ENCODE assay signal across 9 cellular contexts in the genomic region with DNA sequence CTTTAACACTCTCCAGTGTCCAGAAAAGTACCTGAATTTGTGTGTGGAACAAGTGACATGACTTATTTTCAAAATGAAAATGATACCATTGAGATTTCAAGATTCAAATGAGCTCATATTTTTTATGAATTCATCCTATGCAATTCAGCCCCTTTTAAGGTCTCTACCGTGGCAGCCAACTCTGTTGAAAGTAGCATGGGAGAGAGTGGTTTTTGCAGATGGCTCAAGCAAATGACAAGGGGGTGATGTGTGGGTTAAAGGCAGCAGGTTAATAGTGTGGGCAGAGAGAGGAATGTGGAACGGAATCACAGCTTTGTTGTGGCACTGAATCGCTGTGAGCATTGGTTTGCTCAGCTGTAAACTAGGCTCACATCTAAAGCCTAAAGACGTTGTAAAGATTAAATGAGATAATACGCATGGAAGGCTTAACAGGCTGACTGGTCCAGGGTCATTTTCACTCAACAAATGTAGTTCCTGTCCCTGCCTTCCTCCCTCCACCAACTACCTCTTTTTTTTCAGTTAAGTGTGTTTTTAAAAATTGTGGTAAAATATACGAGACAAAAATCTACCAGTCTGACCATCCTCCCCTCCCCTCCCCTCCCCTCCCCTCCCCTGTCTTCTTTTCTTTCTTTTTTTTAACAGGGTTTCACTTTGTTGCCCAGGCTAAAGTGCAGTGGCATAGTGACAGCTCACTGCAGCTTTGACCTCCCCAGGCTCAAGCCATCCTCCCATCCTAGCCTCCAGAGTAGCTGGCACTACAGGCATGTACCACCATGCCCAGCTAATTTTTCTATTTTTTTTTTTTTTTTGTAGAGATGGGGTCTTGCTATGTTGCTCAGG.
DNase-seq lines count a peak whose midpoint lies in the region; ATAC-seq and TF ChIP-seq lines count a peak whose summit lies in the region.
"Had no signal": no experiment of that assay in that cellular context is flagged by ENCODE, and none has a peak within 500 bp of the region (broad histone marks: within the 10 kb centered on the region; RNA-seq: fewer than 3 reads in every experiment).

No MANE protein-coding gene starts in this region.

- H3K9ac ChIP-seq in SU-DHL-6 (ENCODE audit: low read length) = peak overlapping the region; percentile 43

- intact Hi-C loops in thyroid gland (cut with DNase I) = no loop called here
- intact Hi-C loops in body of pancreas (cut with DNase I) = no loop called here

- TF ChIP-seq POLR2A in thyroid gland (IDR thresholded peaks at IDR 0.05) (no peak), body of pancreas (IDR thresholded peaks at IDR 0.05) (no peak)

- peak overlapping the region; percentile 66 for H3K4me2 ChIP-seq in SU-DHL-6 (ENCODE audit: low read depth, low read length, poor library complexity, severe bottlenecking)

- ATAC-seq in HG03175 (IDR thresholded peaks at IDR 0.05; ENCODE audit: unreplicated experiment) (peak; percentile 42), body of pancreas (no peak)

- H3K27me3 ChIP-seq in SU-DHL-6 (ENCODE audit: low read length) = no peaks in the 10 kb centered on the region
- no peaks in the 10 kb centered on the region for H3K27me3 ChIP-seq in thyroid gland
- H3K27me3 ChIP-seq in body of pancreas = no peaks in the 10 kb centered on the region

- peak overlapping the region; percentile 96 for H3K27ac ChIP-seq in SU-DHL-6 (ENCODE audit: low read depth, low read length)
- peak overlapping the region in 1 of 3 donors; percentile 4 for H3K27ac ChIP-seq in thyroid gland
- peak overlapping the region in 1 of 4 donors; percentile 48 for H3K27ac ChIP-seq in body of pancreas
- H3K27ac ChIP-seq: C4-2B had no signal

- no peaks in the 10 kb centered on the region for H3K36me3 ChIP-seq in SU-DHL-6 (ENCODE audit: low read length)
- no peaks in the 10 kb centered on the region for H3K36me3 ChIP-seq in thyroid gland
- no peaks in the 10 kb centered on the region for H3K36me3 ChIP-seq in body of pancreas (replicated peaks in 1 of 2; ENCODE audit: insufficient read depth in 1 of 2, low read depth in 2 of 2)

- H3K4me3 ChIP-seq in SU-DHL-6 (ENCODE audit: insufficient read depth, low read length, poor library complexity, severe bottlenecking) = peak overlapping the region; percentile 19
- H3K4me3 ChIP-seq in thyroid gland (replicated peaks in 1 of 3) = no peak overlapping the region
- no peak overlapping the region for H3K4me3 ChIP-seq in body of pancreas

- TF ChIP-seq CTCF in SU-DHL-6 (IDR thresholded peaks at IDR 0.05; ENCODE audit: insufficient read depth, low read length, poor library complexity, severe bottlenecking) (no peak), thyroid gland (IDR thresholded peaks at IDR 0.05) (no peak), body of pancreas (IDR thresholded peaks at IDR 0.05) (no peak)

- peaks cover 13 to 37% of the 10 kb centered on the region in 2 donors for H3K4me1 ChIP-seq in thyroid gland
- peaks cover 9% of the 10 kb centered on the region for H3K4me1 ChIP-seq in body of pancreas

- WGBS in thyroid gland, 2 donors = 57 to 71% methylated on average over 6 of the region's 6 CpGs
- 44 to 52% methylated on average over 6 of the region's 6 CpGs for WGBS in body of pancreas, 2 donors

- peak; percentile 56 for DNase-seq in activated T-cell treated with anti-CD3 and anti-CD28 coated beads for 24 hours (ENCODE audit: low read depth)
- DNase-seq in activated T-cell treated with anti-CD3 and anti-CD28 coated beads for 4 hours = no peak
- DNase-seq in fibroblast of gingiva (ENCODE audit: low read depth) = peak; percentile 19
- peak in 2 of 3 donors; percentile 44 to 51 for DNase-seq in stimulated activated CD4-positive, alpha-beta T cell treated with anti-CD3 and anti-CD28 coated beads, TNF-alpha, amount 100 ng/mL, for 48 hours (ENCODE audit: low read depth in 3 of 3)
- no peak for DNase-seq in thyroid gland
- no peak for DNase-seq in body of pancreas

- H3K9me2 ChIP-seq in SU-DHL-6 (replicated peaks; ENCODE audit: insufficient read depth, low read length) = no peaks in the 10 kb centered on the region

- H4K20me1 ChIP-seq in SU-DHL-6 (ENCODE audit: low read depth, low read length) = no peaks in the 10 kb centered on the region

- H3F3A ChIP-seq in SU-DHL-6 (ENCODE audit: insufficient read depth) = peaks cover 25% of the 10 kb centered on the region

- no peak overlapping the region for H2AFZ ChIP-seq in SU-DHL-6 (ENCODE audit: low read depth, low read length, severe bottlenecking)

- no peaks in the 10 kb centered on the region for H3K79me2 ChIP-seq in SU-DHL-6 (ENCODE audit: insufficient read depth, low read length)

- H3K9me3 ChIP-seq in SU-DHL-6 (ENCODE audit: insufficient read depth, low read length) (no peaks in the 10 kb centered on the region), thyroid gland (no peaks in the 10 kb centered on the region), body of pancreas (no peaks in the 10 kb centered on the region)

Comparison
In these comparisons a context has a peak if more than half of its experiments do, and no peak if none do; other contexts are left out.
1. DNase-seq: peak in activated T-cell treated with anti-CD3 and anti-CD28 coated beads for 24 hours (single experiment), fibroblast of gingiva (single experiment) and stimulated activated CD4-positive, alpha-beta T cell treated with anti-CD3 and anti-CD28 coated beads, TNF-alpha, amount 100 ng/mL, for 48 hours (2 of 3); none in activated T-cell treated with anti-CD3 and anti-CD28 coated beads for 4 hours (single experiment), thyroid gland (0 of 2) and body of pancreas (0 of 4).